Comparison of ENCODE assay signal across 9 cellular contexts in genomic region chr20:33668087-33668790, GRCh38. TPM values are rescaled to one million over a fixed set of nuclear protein-coding genes. Genes with fewer than 3 reads are reported as not detected.
DNase-seq lines count a peak whose midpoint lies in the region; ATAC-seq lines count a peak whose summit lies in the region.
"Had no signal": no experiment of that assay in that cellular context is flagged by ENCODE, and none has a peak within 500 bp of the region (broad histone marks: within the 10 kb centered on the region; RNA-seq: fewer than 3 reads in every experiment).

No MANE protein-coding gene starts in this region.

- peak overlapping the region; percentile 58 to 78 for H3K4me3 ChIP-seq in duodenal mucosa (ENCODE audit: low read depth in 1 of 2, low read length in 2 of 2)

- peak overlapping the region; percentile 80 for H3K4me3 Mint-ChIP-seq in T-helper 2 cell treated with Interferon-gamma antibody and Interleukin-4, amounts not matched to agents 5 μg/mL and 100 μg/mL, for 36 hours
- peak overlapping the region; percentile 67 to 89 (median 82) for H3K4me3 Mint-ChIP-seq in naive B cell

- no peaks in the 10 kb centered on the region for H3K27me3 ChIP-seq in duodenal mucosa (ENCODE audit: control insufficient read depth in 1 of 2, insufficient read depth in 2 of 2, low read length in 2 of 2)

- no peaks in the 10 kb centered on the region for H3K27me3 Mint-ChIP-seq in T-helper 2 cell treated with Interferon-gamma antibody and Interleukin-4, amounts not matched to agents 5 μg/mL and 100 μg/mL, for 36 hours (ENCODE audit: low read depth)
- no peaks in the 10 kb centered on the region for H3K27me3 Mint-ChIP-seq in naive B cell

- H3K27ac Mint-ChIP-seq in T-helper 2 cell treated with Interferon-gamma antibody and Interleukin-4, amounts not matched to agents 5 μg/mL and 100 μg/mL, for 36 hours, result peak overlapping the region; percentile 68
- peak overlapping the region in 1 of 6 donors; percentile 11 for H3K27ac Mint-ChIP-seq in naive B cell

- H3K4me1 ChIP-seq in duodenal mucosa (ENCODE audit: control insufficient read depth in 1 of 2, insufficient read depth in 2 of 2, low read length in 2 of 2), result peaks cover 25 to 52% of the 10 kb centered on the region in 2 donors

- no peaks in the 10 kb centered on the region for H3K9me3 ChIP-seq in duodenal mucosa (ENCODE audit: control insufficient read depth in 1 of 2, low read length in 2 of 2)

- H3K4me1 Mint-ChIP-seq in T-helper 2 cell treated with Interferon-gamma antibody and Interleukin-4, amounts not matched to agents 5 μg/mL and 100 μg/mL, for 36 hours (ENCODE audit: low read depth), result peaks cover 38% of the 10 kb centered on the region
- peaks cover 26 to 35% (median 32%) of the 10 kb centered on the region in 3 donors for H3K4me1 Mint-ChIP-seq in naive B cell

- H3K9me3 Mint-ChIP-seq in T-helper 2 cell treated with Interferon-gamma antibody and Interleukin-4, amounts not matched to agents 5 μg/mL and 100 μg/mL, for 36 hours, result no peaks in the 10 kb centered on the region
- H3K9me3 Mint-ChIP-seq in naive B cell, result no peaks in the 10 kb centered on the region

- peaks cover 8% of the 10 kb centered on the region for H3K36me3 Mint-ChIP-seq in T-helper 2 cell treated with Interferon-gamma antibody and Interleukin-4, amounts not matched to agents 5 μg/mL and 100 μg/mL, for 36 hours (ENCODE audit: low read depth)
- no peaks in the 10 kb centered on the region for H3K36me3 Mint-ChIP-seq in naive B cell

- no peak overlapping the region for H3K27ac ChIP-seq in duodenal mucosa (ENCODE audit: low read depth, low read length)

- DNase-seq in GM03348 (ENCODE audit: low spot score) (peak; percentile 90), naive B cell (no peak), stromal cell of bone marrow (ENCODE audit: low read depth) (peak; percentile 55), kidney tubule cell (ENCODE audit: low spot score) (no peak)
- DNase-seq in T-helper 2 cell treated with Interferon-gamma antibody and Interleukin-4, amounts not matched to agents 5 μg/mL and 100 μg/mL, for 36 hours (ENCODE audit: low spot score), result no peak

- ATAC-seq in HG02678 (IDR thresholded peaks at IDR 0.05; ENCODE audit: unreplicated experiment) (peak; percentile 39), naive B cell (ENCODE audit: low read depth in 2 of 2) (peak; percentile 54 to 58), GM18861 (IDR thresholded peaks at IDR 0.05; ENCODE audit: unreplicated experiment) (no peak)
- ATAC-seq: Panc1 had no signal

- H3K36me3 ChIP-seq in duodenal mucosa (ENCODE audit: control insufficient read depth in 1 of 2, insufficient read depth in 2 of 2, low read length in 2 of 2), result peaks cover 9 to 31% of the 10 kb centered on the region in 2 donors

- peak overlapping the region; percentile 26 to 60 for H3K9ac ChIP-seq in duodenal mucosa (ENCODE audit: low read depth in 1 of 2, low read length in 2 of 2)

RNA-seq across cellular contexts. Expression of gene ACTL10, which starts 1.5 kb away (rescaled TPM):
- polyA plus RNA-seq in naive B cell (ENCODE audit: low read depth in 6 of 6), result 1 to 10 TPM in 5 of 6 donors, not detected in 1; 1.2 to 4.8 (median 3.7) TPM

RNA-seq across cellular contexts. Expression of gene NECAB3, which starts 6.0 kb away (rescaled TPM):
- 1 to 10 TPM in 1 of 6 donors, under 1 TPM in 2, not detected in 3; 0.74 to 1.0 (median 0.82) TPM for polyA plus RNA-seq in naive B cell (ENCODE audit: low read depth in 6 of 6)

RNA-seq across cellular contexts. Expression of gene C20orf144, which starts 6.1 kb away (rescaled TPM):
- polyA plus RNA-seq in naive B cell (ENCODE audit: low read depth in 6 of 6), result not detected

RNA-seq across cellular contexts. Expression of gene E2F1, which starts 17.9 kb away (rescaled TPM):
- polyA plus RNA-seq in naive B cell (ENCODE audit: low read depth in 6 of 6), result under 1 TPM in 4 of 6 donors, not detected in 2; 0.16 to 0.78 (median 0.27) TPM

RNA-seq across cellular contexts. Expression of gene PXMP4, which starts 51.9 kb away (rescaled TPM):
- polyA plus RNA-seq in naive B cell (ENCODE audit: low read depth in 6 of 6), result 10 to 100 TPM in 1 of 6 donors, 1 to 10 TPM in 4, not detected in 1; 7.0 to 10.6 (median 8.2) TPM

Comparison
In these comparisons a context has a peak if more than half of its experiments do, and no peak if none do; other contexts are left out.
1. DNase-seq: peak in GM03348 (single experiment) and stromal cell of bone marrow (single experiment); none in T-helper 2 cell treated with Interferon-gamma antibody and Interleukin-4, amounts not matched to agents 5 μg/mL and 100 μg/mL, for 36 hours (single experiment), naive B cell (single experiment) and kidney tubule cell (single experiment).